In the genomic region with DNA sequence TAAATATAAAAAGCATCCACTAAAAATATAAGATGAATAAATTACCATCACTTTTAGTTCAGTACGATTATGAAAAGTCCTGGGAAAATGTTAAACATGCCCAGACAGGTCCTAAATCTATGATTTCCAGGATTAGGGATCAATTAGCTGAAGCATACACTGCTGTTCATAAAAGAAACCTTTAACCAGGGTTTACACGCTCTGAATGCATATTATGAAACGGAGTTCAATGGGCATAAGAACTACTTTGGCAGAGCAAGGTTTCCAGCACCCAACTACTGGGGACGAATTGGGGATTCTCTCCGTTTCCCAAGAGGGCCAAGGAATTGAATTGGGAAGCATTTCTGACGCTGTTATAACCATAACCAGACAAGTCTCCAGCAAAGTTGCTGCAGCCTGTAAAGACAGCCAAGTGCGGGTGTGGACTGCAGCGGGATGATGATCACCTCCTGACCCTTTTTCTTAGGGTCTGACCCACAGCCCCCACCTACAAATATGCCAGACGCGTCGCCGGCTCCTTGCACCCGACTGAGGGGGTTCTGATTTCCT, we compare ENCODE assay signal across 8 cellular contexts. TPM values are rescaled to one million over a fixed set of nuclear protein-coding genes. Genes with fewer than 3 reads are reported as not detected.
DNase-seq lines count a peak whose midpoint lies in the region; ATAC-seq, FAIRE-seq and TF ChIP-seq lines count a peak whose summit lies in the region.

No MANE protein-coding gene starts in this region.

- peak overlapping the region; percentile 83 for H3K27ac Mint-ChIP-seq in astrocyte (ENCODE audit: unreplicated experiment)

- peaks cover 12% of the 10 kb centered on the region for H3K36me3 ChIP-seq in cardiac muscle cell
- H3K36me3 ChIP-seq in astrocyte (ENCODE audit: insufficient read depth, low read length): peaks cover 10% of the 10 kb centered on the region
- H3K36me3 ChIP-seq in upper lobe of left lung: peaks cover 0 to 6% (median 0%) of the 10 kb centered on the region in 4 donors

- H2AFZ ChIP-seq in astrocyte (ENCODE audit: low read depth, low read length): no peak overlapping the region

- peak overlapping the region; percentile 97 for H3K4me3 Mint-ChIP-seq in astrocyte (ENCODE audit: unreplicated experiment)

- H3K27ac ChIP-seq in cardiac muscle cell: no peak overlapping the region
- peak overlapping the region; percentile 87 for H3K27ac ChIP-seq in astrocyte (ENCODE audit: low read depth, low read length)
- H3K27ac ChIP-seq in upper lobe of left lung: peak overlapping the region in 3 of 4 donors; percentile 91 to 97 (median 95)

- H3K27me3 Mint-ChIP-seq in astrocyte (ENCODE audit: low read depth, unreplicated experiment): no peaks in the 10 kb centered on the region

- TF ChIP-seq POLR2A in lower leg skin (IDR thresholded peaks at IDR 0.05) (no peak), upper lobe of left lung (IDR thresholded peaks at IDR 0.05) (no peak)

- H3K27me3 ChIP-seq in cardiac muscle cell (no peaks in the 10 kb centered on the region), astrocyte (ENCODE audit: insufficient read depth, low read length) (no peaks in the 10 kb centered on the region), upper lobe of left lung (no peaks in the 10 kb centered on the region)

- TF ChIP-seq EP300 in upper lobe of left lung (IDR thresholded peaks at IDR 0.05): no peak

- FAIRE-seq in astrocyte (lab: Jason Lieb, UNC): no peak

- H3K9me3 ChIP-seq in cardiac muscle cell (ENCODE audit: low read depth) (no peaks in the 10 kb centered on the region), astrocyte (ENCODE audit: insufficient read depth, low read depth, low read length) (no peaks in the 10 kb centered on the region), upper lobe of left lung (no peaks in the 10 kb centered on the region)

- TF ChIP-seq CTCF in cardiac muscle cell (IDR thresholded peaks at IDR 0.05; ENCODE audit: low read depth, low read length): no peak
- no peak for TF ChIP-seq CTCF in astrocyte (IDR thresholded peaks at IDR 0.05; ENCODE audit: insufficient read depth, low read depth, low read length)
- no peak for TF ChIP-seq CTCF in lower leg skin (IDR thresholded peaks at IDR 0.05)
- no peak for TF ChIP-seq CTCF in upper lobe of left lung (IDR thresholded peaks at IDR 0.05)

- H3K4me3 ChIP-seq in cardiac muscle cell (peak overlapping the region; percentile 73), astrocyte (ENCODE audit: insufficient read depth, low read depth, low read length) (peak overlapping the region; percentile 86), lower leg skin (ENCODE audit: low read depth, poor library complexity, severe bottlenecking) (peak overlapping the region; percentile 98), upper lobe of left lung (peak overlapping the region; percentile 53 to 91 (median 72))

- H3K36me3 Mint-ChIP-seq in astrocyte (ENCODE audit: low read depth, unreplicated experiment): peaks cover 6% of the 10 kb centered on the region

- no peak for ATAC-seq in Right ventricle myocardium superior (ENCODE audit: poor library complexity)
- ATAC-seq in upper lobe of left lung (ENCODE audit: low FRiP score in 2 of 2): no peak

- peak overlapping the region; percentile 86 for H3K4me2 ChIP-seq in astrocyte (ENCODE audit: low read length)

- H4K20me1 ChIP-seq in astrocyte (ENCODE audit: insufficient read depth, low read length): peaks cover 49% of the 10 kb centered on the region

- peaks cover 33% of the 10 kb centered on the region for H3K4me1 Mint-ChIP-seq in astrocyte (ENCODE audit: low read depth, unreplicated experiment)

- 0% methylated on average over 13 of the region's 13 CpGs for WGBS in lower leg skin, 2 donors
- 1 to 2% methylated on average over 8 to 13 of the region's 13 CpGs for WGBS in upper lobe of left lung, 2 donors

- no peaks in the 10 kb centered on the region for H3K9me3 Mint-ChIP-seq in astrocyte (ENCODE audit: unreplicated experiment)

- DNase-seq in cardiac muscle cell (ENCODE audit: low read depth in 1 of 2, low spot score in 1 of 2): no peak
- DNase-seq in Right ventricle myocardium superior: no peak
- no peak for DNase-seq in astrocyte (ENCODE audit: low read depth)
- peak in 1 of 2 donors; percentile 46 for DNase-seq in lower leg skin (ENCODE audit: low spot score in 2 of 2)
- no peak for DNase-seq in upper lobe of left lung
- no peak for DNase-seq in globus pallidus (ENCODE audit: low spot score)
- no peak for DNase-seq in COR-L47 (lab: John Stamatoyannopoulos, UW)
- DNase-seq in activated CD4-positive, CD25-positive, alpha-beta regulatory T cell (lab: John Stamatoyannopoulos, UW): no peak

- peaks cover 12% of the 10 kb centered on the region for H3K4me1 ChIP-seq in cardiac muscle cell (ENCODE audit: low read depth)
- H3K4me1 ChIP-seq in astrocyte (ENCODE audit: insufficient read depth, low read length): peaks cover 26% of the 10 kb centered on the region
- H3K4me1 ChIP-seq in upper lobe of left lung: peaks cover 11 to 39% (median 18%) of the 10 kb centered on the region in 4 donors

- peak overlapping the region; percentile 81 for H3K9ac ChIP-seq in astrocyte (ENCODE audit: low read length)

- intact Hi-C loops in Right ventricle myocardium superior (cut with DNase I) (loop anchor here (5.0 kb wide), 1 partner anchor 70 kb away; no protein-coding TSS in a partner anchor), lower leg skin (cut with DNase I; ENCODE audit: low total_unique reads) (no loop called here)

- peaks cover 59% of the 10 kb centered on the region for H3K79me2 ChIP-seq in astrocyte (ENCODE audit: insufficient read depth, low read length)

RNA-seq across cellular contexts. Expression of gene SLC30A1, which starts 1.6 kb away (rescaled TPM):
- total RNA-seq in cardiac muscle cell (8.1 and 10.8 TPM in 2 replicates), Right ventricle myocardium superior (9.8 TPM), astrocyte (34.9 and 35.0 TPM in 2 replicates), lower leg skin (10 to 100 TPM; 34.1 to 55.5 (median 45.2) TPM), upper lobe of left lung (10 to 100 TPM in 4 of 6 donors, 1 to 10 TPM in 2; 3.1 to 19.2 (median 13.2) TPM)
- 6.8 and 7.1 TPM in 2 replicates for polyA plus RNA-seq in cardiac muscle cell
